8 cellular contexts compared by ENCODE assay signal in genomic region chr1:8889925-8890785, GRCh38. TPM values are rescaled to one million over a fixed set of nuclear protein-coding genes. Genes with fewer than 3 reads are reported as not detected.
A peak's percentile ranks its signal among the peaks of the same experiment; 100 is the strongest.
DNase-seq lines count a peak whose midpoint lies in the region; FAIRE-seq and TF ChIP-seq lines count a peak whose summit lies in the region.

No MANE protein-coding gene starts in this region.

- no peaks in the 10 kb centered on the region for H3K27me3 Mint-ChIP-seq in glutamatergic neuron (ENCODE audit: unreplicated experiment)

- H3K27ac ChIP-seq in ascending aorta (peak overlapping the region; percentile 77 to 79), substantia nigra (ENCODE audit: low read depth, low read length, poor library complexity, severe bottlenecking) (no peak overlapping the region), small intestine (ENCODE audit: low read depth in 1 of 2, low read length in 1 of 2) (no peak overlapping the region)

- DNase-seq in LNCaP clone FGC (ENCODE audit: low read depth) (peak; percentile 77), ascending aorta (ENCODE audit: low spot score in 2 of 2) (peak; percentile 39 to 91), iris pigment epithelial cell (ENCODE audit: low read depth) (peak; percentile 87), substantia nigra (lab: John Stamatoyannopoulos, UW) (peak in 45 of 49 donors; percentile 6 to 92 (median 72)), GM19239 (ENCODE audit: insufficient read length, low spot score) (no peak), NCI-H526 (lab: John Stamatoyannopoulos, UW) (no peak), small intestine (no peak), glutamatergic neuron (no peak)

- FAIRE-seq in GM19239 (lab: Jason Lieb, UNC), result no peak
- no peak for FAIRE-seq in small intestine (lab: Jason Lieb, UNC)

- H3K36me3 ChIP-seq in ascending aorta (no peaks in the 10 kb centered on the region), small intestine (ENCODE audit: control insufficient read depth in 2 of 2, insufficient read depth in 2 of 2, low read length in 2 of 2) (no peaks in the 10 kb centered on the region)

- H3K27ac Mint-ChIP-seq in glutamatergic neuron (ENCODE audit: unreplicated experiment), result no peak overlapping the region

- H3K4me3 ChIP-seq in LNCaP clone FGC (ENCODE audit: low read depth, low read length), result peak overlapping the region; percentile 19; the same call in 1 of the 2 replicates
- peak overlapping the region; percentile 16 to 30 for H3K4me3 ChIP-seq in ascending aorta
- no peak overlapping the region for H3K4me3 ChIP-seq in small intestine (ENCODE audit: low read depth in 1 of 2, low read length in 2 of 2)

- no peaks in the 10 kb centered on the region for H3K36me3 Mint-ChIP-seq in glutamatergic neuron (ENCODE audit: unreplicated experiment)

- H3K4me1 ChIP-seq in ascending aorta (peaks cover 0 to 14% of the 10 kb centered on the region in 2 donors), small intestine (ENCODE audit: control insufficient read depth in 2 of 2, insufficient read depth in 1 of 2, low read depth in 1 of 2, low read length in 1 of 2) (no peaks in the 10 kb centered on the region)

- WGBS in small intestine, 3 donors, result 39 to 51% (median 44%) methylated on average over 16 to 18 of the region's 18 CpGs

- no peaks in the 10 kb centered on the region for H3K27me3 ChIP-seq in ascending aorta
- H3K27me3 ChIP-seq in small intestine (ENCODE audit: control insufficient read depth in 2 of 2, insufficient read depth in 2 of 2, low read length in 2 of 2), result no peaks in the 10 kb centered on the region

- no peak for TF ChIP-seq CTCF in LNCaP clone FGC (IDR thresholded peaks at IDR 0.05; ENCODE audit: control insufficient read depth, extremely low read depth, insufficient read depth)
- TF ChIP-seq CTCF in ascending aorta (IDR thresholded peaks at IDR 0.05), result no peak
- no peak for TF ChIP-seq CTCF in glutamatergic neuron (IDR thresholded peaks at IDR 0.05; ENCODE audit: partially characterized antibody, unreplicated experiment)

- no peaks in the 10 kb centered on the region for H3K4me1 Mint-ChIP-seq in glutamatergic neuron (ENCODE audit: low read depth, unreplicated experiment)

- intact Hi-C loops in ascending aorta (cut with DNase I), result loop anchor here (1.0 to 2.0 kb wide), 2 partner anchors 15 to 31 kb away; no protein-coding TSS in a partner anchor

- H3K9me3 ChIP-seq in ascending aorta (no peaks in the 10 kb centered on the region), small intestine (ENCODE audit: control insufficient read depth, low read depth) (no peaks in the 10 kb centered on the region)

- no peaks in the 10 kb centered on the region for H3K9me3 Mint-ChIP-seq in glutamatergic neuron (ENCODE audit: unreplicated experiment)

- H3K4me3 Mint-ChIP-seq in glutamatergic neuron (ENCODE audit: unreplicated experiment), result no peak overlapping the region

RNA-seq across cellular contexts. Expression of gene ENO1, which starts 11.7 kb away (rescaled TPM):
- total RNA-seq in ascending aorta (637 TPM), glutamatergic neuron (ENCODE audit: unreplicated experiment) (357 TPM)
- polyA plus RNA-seq in small intestine, result 100 to 1,000 TPM; 491 to 829 (median 492) TPM

RNA-seq across cellular contexts. Expression of gene CA6, which starts 55.5 kb away (rescaled TPM):
- not detected for total RNA-seq in ascending aorta
- polyA plus RNA-seq in small intestine, result not detected
- total RNA-seq in glutamatergic neuron (ENCODE audit: unreplicated experiment), result not detected

Comparison
In these comparisons a context has a peak if more than half of its experiments do, and no peak if none do; other contexts are left out.
1. DNase-seq: peak in LNCaP clone FGC (single experiment), ascending aorta (2 of 2), iris pigment epithelial cell (single experiment) and substantia nigra (45 of 49); none in GM19239 (single experiment), NCI-H526 (0 of 2), small intestine (single experiment) and glutamatergic neuron (single experiment).
2. H3K4me3 ChIP-seq: peak in LNCaP clone FGC (single experiment) and ascending aorta (2 of 2); none in small intestine (0 of 2).
3. H3K27ac ChIP-seq: peak in ascending aorta (2 of 2); none in substantia nigra (single experiment) and small intestine (0 of 2).